8 cellular contexts compared by ENCODE assay signal in genomic region chr10:69318087-69318996, GRCh38. TPM values are rescaled to one million over a fixed set of nuclear protein-coding genes. Genes with fewer than 3 reads are reported as not detected.
DNase-seq lines count a peak whose midpoint lies in the region; ATAC-seq and TF ChIP-seq lines count a peak whose summit lies in the region.

No MANE protein-coding gene starts in this region.

- peak overlapping the region; percentile 93 for H3K27ac Mint-ChIP-seq in activated naive CD4-positive, alpha-beta T cell treated with anti-CD3 and anti-CD28 coated beads for 36 hours

- peaks cover 13% of the 10 kb centered on the region for H3K36me3 Mint-ChIP-seq in activated naive CD4-positive, alpha-beta T cell treated with anti-CD3 and anti-CD28 coated beads for 36 hours (ENCODE audit: low read depth)

- H3K4me3 Mint-ChIP-seq in activated naive CD4-positive, alpha-beta T cell treated with anti-CD3 and anti-CD28 coated beads for 36 hours: peak overlapping the region; percentile 98

- no peaks in the 10 kb centered on the region for H3K9me3 ChIP-seq in ES-I3 (ENCODE audit: control insufficient read depth, insufficient read depth, low read length)
- no peaks in the 10 kb centered on the region for H3K9me3 ChIP-seq in GM23248 (ENCODE audit: low read depth)
- H3K9me3 ChIP-seq in testis: no peaks in the 10 kb centered on the region

- H3K4me3 ChIP-seq in GM23248 (peak overlapping the region; percentile 89), testis (peak overlapping the region; percentile 72 to 91)

- TF ChIP-seq CTCF in omental fat pad (IDR thresholded peaks at IDR 0.05) (no peak), testis (IDR thresholded peaks at IDR 0.05) (no peak)

- peak overlapping the region; percentile 92 for H3K4me2 ChIP-seq in GM23248 (ENCODE audit: unreplicated experiment)

- in situ Hi-C loops in GM23248 (cut with MboI): no loop called here
- in situ Hi-C loops in SK-MEL-5 (cut with HindIII; ENCODE audit: low pct_unique_long_range_greater_than_20kb, low sequenced_read_pairs): no loop called here

- DNase-seq in GM23248 (peak; percentile 93), LHCN-M2 (ENCODE audit: low read depth) (peak; percentile 84), SK-MEL-5 (ENCODE audit: low read depth, low spot score) (peak; percentile 77), globus pallidus (ENCODE audit: low spot score) (peak; percentile 75), omental fat pad (ENCODE audit: low spot score) (no peak), testis (peak; percentile 89)
- peak; percentile 93 for DNase-seq in activated naive CD4-positive, alpha-beta T cell treated with anti-CD3 and anti-CD28 coated beads for 36 hours

- CTCF ChIA-PET in activated naive CD4-positive, alpha-beta T cell treated with anti-CD3 and anti-CD28 coated beads for 36 hours (lab: Charles Lee): interaction anchor here (0.6 to 1.4 kb wide), 8 partner anchors 22 to 184 kb away, joined by 3 to 5 read pairs (median 3); no protein-coding TSS in a partner anchor

- H3K27me3 Mint-ChIP-seq in activated naive CD4-positive, alpha-beta T cell treated with anti-CD3 and anti-CD28 coated beads for 36 hours (ENCODE audit: low read depth): no peaks in the 10 kb centered on the region

- H3F3A ChIP-seq in GM23248 (ENCODE audit: insufficient read depth): peaks cover 25% of the 10 kb centered on the region

- peaks cover 47% of the 10 kb centered on the region for H3K4me1 Mint-ChIP-seq in activated naive CD4-positive, alpha-beta T cell treated with anti-CD3 and anti-CD28 coated beads for 36 hours (ENCODE audit: low read depth)

- no peaks in the 10 kb centered on the region for H3K27me3 ChIP-seq in GM23248 (replicated peaks; ENCODE audit: insufficient read depth)
- H3K27me3 ChIP-seq in testis: no peaks in the 10 kb centered on the region

- WGBS in GM23248 (ENCODE audit: low coverage in 1 of 2, low lambda C conversion rate in 2 of 2, missing lambda C conversion rate in 2 of 2), 2 experiments: 1 to 2% methylated on average over 72 to 79 of the region's 108 CpGs
- WGBS in testis, 2 donors: 6% methylated on average over 36 of the region's 108 CpGs; no CpG with 5 or more reads in 1 of the 2 donors

- H3K9ac ChIP-seq in ES-I3 (ENCODE audit: low read depth, low read length): peak overlapping the region; percentile 93
- peak overlapping the region; percentile 85 for H3K9ac ChIP-seq in GM23248

- H4K20me1 ChIP-seq in GM23248 (ENCODE audit: insufficient read depth): peaks cover 4% of the 10 kb centered on the region; the same call in 1 of the 2 replicates

- peak overlapping the region; percentile 83 for H2AFZ ChIP-seq in GM23248

- TF ChIP-seq POLR2A in testis (IDR thresholded peaks at IDR 0.05): peak; percentile 21

- peaks cover 41% of the 10 kb centered on the region for H3K4me1 ChIP-seq in ES-I3 (ENCODE audit: insufficient read depth, low read length)
- H3K4me1 ChIP-seq in GM23248 (ENCODE audit: insufficient read depth): peaks cover 33% of the 10 kb centered on the region
- peaks cover 8% of the 10 kb centered on the region for H3K4me1 ChIP-seq in testis

- no peaks in the 10 kb centered on the region for H3K9me3 Mint-ChIP-seq in activated naive CD4-positive, alpha-beta T cell treated with anti-CD3 and anti-CD28 coated beads for 36 hours

- intact Hi-C loops in activated naive CD4-positive, alpha-beta T cell treated with anti-CD3 and anti-CD28 coated beads for 36 hours (cut with micrococcal nuclease): loop anchor here (1.0 to 5.0 kb wide), 9 partner anchors 39 to 362 kb away; partner anchors contain the start of genes DDX21 and KIFBP
- intact Hi-C loops in testis (cut with DNase I; ENCODE audit: low total_unique reads): no loop called here

- peak; percentile 76 for ATAC-seq in omental fat pad (ENCODE audit: low FRiP score)

- no peaks in the 10 kb centered on the region for H3K9me2 ChIP-seq in GM23248 (ENCODE audit: insufficient read depth)

- H3K36me3 ChIP-seq in ES-I3 (ENCODE audit: insufficient read depth, low read length): peaks cover 3% of the 10 kb centered on the region
- no peaks in the 10 kb centered on the region for H3K36me3 ChIP-seq in GM23248 (ENCODE audit: low read depth)
- no peaks in the 10 kb centered on the region for H3K36me3 ChIP-seq in testis (ENCODE audit: low read depth, missing control alignments)

- H3K27ac ChIP-seq in GM23248: peak overlapping the region; percentile 74
- peak overlapping the region; percentile 66 to 78 for H3K27ac ChIP-seq in testis

- peaks cover 47% of the 10 kb centered on the region for H3K79me2 ChIP-seq in GM23248 (ENCODE audit: insufficient read depth)

RNA-seq across cellular contexts. Expression of gene HK1, which starts 40.0 kb away (rescaled TPM):
- 96.6 and 99.4 TPM in 2 replicates for total RNA-seq in GM23248 (2014; rRNA removed; shearing (Covaris generic))
- 134 and 137 TPM in 2 replicates for polyA plus RNA-seq in GM23248 (2016; fragmentation: Nextera tagmentation; extraction: Ambion mirVana)
- total RNA-seq in LHCN-M2 (2014; rRNA removed): 113 and 124 TPM in 2 replicates
- polyA plus RNA-seq in LHCN-M2 (2012): 230 TPM
- 18.9 and 22.9 TPM in 2 replicates for total RNA-seq in SK-MEL-5 (2014; rRNA removed; shearing (Covaris generic))
- 38.8 and 41.1 TPM in 2 replicates for polyA plus RNA-seq in SK-MEL-5 (2015; cell fraction: cytosol; rRNA removed)
- polyA plus RNA-seq in SK-MEL-5 (2015; cell fraction: nucleus; rRNA removed): 13.1 and 16.7 TPM in 2 replicates
- total RNA-seq in activated naive CD4-positive, alpha-beta T cell treated with anti-CD3 and anti-CD28 coated beads for 36 hours: 100 to 1,000 TPM; 172 to 179 TPM
- total RNA-seq in omental fat pad: 10 to 100 TPM; 38.0 to 93.2 (median 50.6) TPM
- 100 to 1,000 TPM in 1 of 2 donors, 10 to 100 TPM in 1; 62.3 to 143 TPM for total RNA-seq in testis
- 179 TPM for polyA plus RNA-seq in testis (ENCODE audit: insufficient read depth, low read depth, low replicate concordance)
